8 cellular contexts compared by ENCODE assay signal in the genomic region with DNA sequence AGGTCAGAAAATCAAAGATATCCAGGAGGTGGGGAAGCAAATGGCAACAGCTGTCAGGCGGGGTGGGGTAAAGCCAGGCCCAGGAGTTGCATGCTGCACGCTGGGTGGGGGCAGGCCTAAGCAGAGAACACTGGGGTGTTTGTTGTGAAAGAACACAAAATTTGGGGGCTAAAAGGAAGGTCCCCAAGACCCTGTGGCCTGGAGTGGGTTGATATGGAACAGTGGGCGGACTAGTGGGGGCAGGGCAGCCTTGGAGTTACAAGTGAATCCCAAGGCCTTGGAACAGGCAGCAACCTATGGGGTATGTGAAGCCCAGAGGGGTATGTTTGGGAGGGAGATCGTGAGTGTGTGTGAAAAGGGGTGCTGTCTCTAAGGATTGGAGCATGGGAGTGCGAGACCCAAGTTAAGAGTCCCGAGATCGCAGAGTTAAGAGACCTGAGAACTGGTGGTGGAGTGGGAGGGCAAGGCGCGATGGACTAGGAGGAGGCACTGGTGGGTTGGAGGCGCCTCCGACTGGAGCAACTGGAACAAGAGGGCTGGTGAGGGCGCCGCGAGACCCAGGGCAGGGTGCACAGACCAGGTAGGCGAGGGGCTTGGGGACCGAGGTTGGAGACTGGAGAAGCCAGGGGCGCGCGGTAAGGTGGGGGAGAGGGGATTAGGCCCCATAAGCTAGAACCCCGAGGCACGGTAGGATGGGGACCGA. TPM values are rescaled to one million over a fixed set of nuclear protein-coding genes. Genes with fewer than 3 reads are reported as not detected.
DNase-seq lines count a peak whose midpoint lies in the region; ATAC-seq and TF ChIP-seq lines count a peak whose summit lies in the region.

No MANE protein-coding gene starts in this region.

- no peak for TF ChIP-seq POLR2A in upper lobe of left lung (IDR thresholded peaks at IDR 0.05)

- H2AFZ ChIP-seq in SU-DHL-6 (ENCODE audit: low read depth, low read length, severe bottlenecking), result peak overlapping the region; percentile 70

- H4K20me1 ChIP-seq in SU-DHL-6 (ENCODE audit: low read depth, low read length), result no peaks in the 10 kb centered on the region

- H3F3A ChIP-seq in SU-DHL-6 (ENCODE audit: insufficient read depth), result 0 out of 2 replicates have a peak, but pooled peaks cover 4% of the 10 kb centered on the region

- ATAC-seq in HG02973 (IDR thresholded peaks at IDR 0.05; ENCODE audit: unreplicated experiment) (peak; percentile 18), upper lobe of left lung (ENCODE audit: low FRiP score in 2 of 2) (peak; percentile 9 to 31)
- peak; percentile 16 for ATAC-seq in effector memory CD8-positive, alpha-beta T cell (replicated peaks)

- H3K36me3 ChIP-seq in SU-DHL-6 (ENCODE audit: low read length) (no peaks in the 10 kb centered on the region), upper lobe of left lung (peaks cover 4 to 48% (median 30%) of the 10 kb centered on the region in 4 donors)

- peak overlapping the region; percentile 85 for H3K9ac ChIP-seq in SU-DHL-6 (ENCODE audit: low read length)

- 26 to 31% methylated on average over 22 of the region's 22 CpGs for WGBS in upper lobe of left lung, 2 donors

- no peaks in the 10 kb centered on the region for H3K27me3 ChIP-seq in SU-DHL-6 (ENCODE audit: low read length)
- H3K27me3 ChIP-seq in mononuclear cell (ENCODE audit: insufficient read depth, low read length), result no peaks in the 10 kb centered on the region
- H3K27me3 ChIP-seq in upper lobe of left lung, result no peaks in the 10 kb centered on the region

- TF ChIP-seq CTCF in SU-DHL-6 (IDR thresholded peaks at IDR 0.05; ENCODE audit: insufficient read depth, low read length, poor library complexity, severe bottlenecking) (no peak), upper lobe of left lung (IDR thresholded peaks at IDR 0.05) (no peak)

- H3K4me1 Mint-ChIP-seq in effector memory CD8-positive, alpha-beta T cell (ENCODE audit: low read depth in 2 of 2), result peaks cover 31 to 38% of the 10 kb centered on the region in 2 donors

- no peaks in the 10 kb centered on the region for H3K9me3 Mint-ChIP-seq in effector memory CD8-positive, alpha-beta T cell

- no peaks in the 10 kb centered on the region for H3K9me2 ChIP-seq in SU-DHL-6 (replicated peaks; ENCODE audit: insufficient read depth, low read length)

- H3K4me3 ChIP-seq in SU-DHL-6 (ENCODE audit: insufficient read depth, low read length, poor library complexity, severe bottlenecking), result peak overlapping the region; percentile 76
- H3K4me3 ChIP-seq in mononuclear cell (ENCODE audit: low read length), result peak overlapping the region; percentile 63
- H3K4me3 ChIP-seq in upper lobe of left lung, result peak overlapping the region; percentile 62 to 89 (median 71)

- H3K27me3 Mint-ChIP-seq in effector memory CD8-positive, alpha-beta T cell, result no peaks in the 10 kb centered on the region

- H3K27ac ChIP-seq in SU-DHL-6 (ENCODE audit: low read depth, low read length) (peak overlapping the region; percentile 62), upper lobe of left lung (peak overlapping the region; percentile 83 to 94 (median 90))

- peaks cover 3% of the 10 kb centered on the region for H3K79me2 ChIP-seq in SU-DHL-6 (ENCODE audit: insufficient read depth, low read length)

- H3K27ac Mint-ChIP-seq in effector memory CD8-positive, alpha-beta T cell, result peak overlapping the region; percentile 95

- DNase-seq in DMS53 (lab: John Stamatoyannopoulos, UW), result peak; percentile 60
- no peak for DNase-seq in DMS53 treated with DMSO at 0.1 percent for 48 hours (lab: John Stamatoyannopoulos, UW; ENCODE audit: unreplicated experiment)
- DNase-seq in effector memory CD8-positive, alpha-beta T cell, result no peak
- DNase-seq in upper lobe of left lung, result peak in 1 of 2 donors; percentile 35
- DNase-seq in COR-L47 (lab: John Stamatoyannopoulos, UW), result no peak

- H3K9me3 ChIP-seq in SU-DHL-6 (ENCODE audit: insufficient read depth, low read length) (no peaks in the 10 kb centered on the region), mononuclear cell (ENCODE audit: low read depth, low read length) (no peaks in the 10 kb centered on the region), upper lobe of left lung (no peaks in the 10 kb centered on the region)

- peak overlapping the region; percentile 89 to 93 for H3K4me3 Mint-ChIP-seq in effector memory CD8-positive, alpha-beta T cell

- peak overlapping the region; percentile 80 for H3K4me2 ChIP-seq in SU-DHL-6 (ENCODE audit: low read depth, low read length, poor library complexity, severe bottlenecking)

- TF ChIP-seq EP300 in upper lobe of left lung (IDR thresholded peaks at IDR 0.05), result no peak

- H3K4me1 ChIP-seq in mononuclear cell (ENCODE audit: insufficient read depth, low read length) (peaks cover 12% of the 10 kb centered on the region), upper lobe of left lung (peaks cover 17 to 27% (median 19%) of the 10 kb centered on the region in 4 donors)

- peaks cover 53% of the 10 kb centered on the region for H3K36me3 Mint-ChIP-seq in effector memory CD8-positive, alpha-beta T cell (ENCODE audit: insufficient read depth)

RNA-seq across cellular contexts. Expression of gene CUL7, which starts 0.7 kb away (rescaled TPM):
- 2.7 TPM for total RNA-seq in mononuclear cell
- total RNA-seq in upper lobe of left lung, result 10 to 100 TPM; 16.0 to 35.6 (median 20.4) TPM

RNA-seq across cellular contexts. Expression of gene MRPL2, which starts 6.2 kb away (rescaled TPM):
- total RNA-seq in mononuclear cell (5.7 TPM), upper lobe of left lung (10 to 100 TPM; 17.2 to 58.2 (median 30.7) TPM)

RNA-seq across cellular contexts. Expression of gene KLC4, which starts 6.4 kb away (rescaled TPM):
- 9.6 TPM for total RNA-seq in mononuclear cell
- 100 to 1,000 TPM in 1 of 6 donors, 10 to 100 TPM in 5; 31.2 to 155 (median 37.7) TPM for total RNA-seq in upper lobe of left lung

RNA-seq across cellular contexts. Expression of gene PTK7, which starts 23.1 kb away (rescaled TPM):
- 1.8 TPM for total RNA-seq in mononuclear cell
- 100 to 1,000 TPM in 2 of 6 donors, 10 to 100 TPM in 4; 68.6 to 180 (median 89.4) TPM for total RNA-seq in upper lobe of left lung

RNA-seq across cellular contexts. Expression of gene RRP36, which starts 31.6 kb away (rescaled TPM):
- 31.1 TPM for total RNA-seq in mononuclear cell
- total RNA-seq in upper lobe of left lung, result 10 to 100 TPM; 32.0 to 77.2 (median 45.9) TPM
